5 cellular contexts compared by ENCODE assay signal in the genomic region with DNA sequence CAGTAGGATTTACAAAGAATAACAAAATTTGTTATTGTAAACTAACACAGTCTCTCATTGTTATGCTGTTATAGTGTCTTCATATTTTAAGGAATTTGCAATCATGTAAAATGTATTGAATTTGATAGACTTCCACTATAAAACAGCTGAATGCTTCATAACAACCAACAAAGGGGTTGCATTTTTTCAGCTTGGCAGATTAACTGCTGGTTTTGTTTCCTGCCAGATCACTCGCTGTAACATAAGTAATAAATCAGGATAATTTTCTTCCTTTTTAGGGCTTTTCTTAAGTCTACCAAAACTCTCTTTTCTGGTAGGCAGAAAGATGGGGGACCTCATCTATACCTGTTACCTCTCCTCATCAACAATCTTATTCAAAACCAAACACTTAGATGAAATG.
"Had no signal": no experiment of that assay in that cellular context is flagged by ENCODE, and none has a peak within 500 bp of the region (broad histone marks: within the 10 kb centered on the region; RNA-seq: fewer than 3 reads in every experiment).

No MANE protein-coding gene starts in this region.

- H3K4me3 ChIP-seq: GM23338 had no signal

- H3K27ac ChIP-seq: HL-60 had no signal

- DNase-seq: H9, HCEC 1CT, HFFc6 had no signal
